Comparison of ENCODE assay signal across 35 cellular contexts in genomic region chr10:58954163-58954562, GRCh38.
"Had no signal": no experiment of that assay in that cellular context is flagged by ENCODE, and none has a peak within 500 bp of the region (broad histone marks: within the 10 kb centered on the region; RNA-seq: fewer than 3 reads in every experiment).

No MANE protein-coding gene starts in this region.

- H3K4me3 ChIP-seq: adrenal gland, body of pancreas, breast epithelium had no signal

- DNase-seq: activated B cell treated with CpG ODN at 0.5 μM for 24 hours; activated CD4-positive, alpha-beta memory T cell treated with anti-CD3 and anti-CD28 coated beads for 36 hours; activated CD4-positive, alpha-beta T cell treated with anti-CD3 and anti-CD28 coated beads for 4 hours; activated CD4-positive, alpha-beta T cell treated with anti-CD3 and anti-CD28 coated beads, Interleukin-2, amount 10 ng/mL, durations not matched to agents 24 days and 14 days; activated CD4-positive, alpha-beta T cell treated with anti-CD3 and anti-CD28 coated beads, Interleukin-2, amount 50 U/mL, for 1 hour; activated CD4-positive, alpha-beta T cell treated with anti-CD3 and anti-CD28 coated beads, Interleukin-2, amount 50 U/mL, for 4 hours; activated CD4-positive, CD25-positive, alpha-beta regulatory T cell treated with anti-CD3 and anti-CD28 coated beads, Interleukin-2, amount 50 U/mL, for 72 hours; activated CD8-positive, alpha-beta memory T cell treated with anti-CD3 and anti-CD28 coated beads, Interleukin-2, amount 50 U/mL, for 4 hours; activated CD8-positive, alpha-beta T cell treated with anti-CD3 and anti-CD28 coated beads for 36 hours; activated effector memory CD4-positive, alpha-beta T cell treated with anti-CD3 and anti-CD28 coated beads, Interleukin-2, amount 50 U/mL, for 16 hours; activated gamma-delta T cell treated with Interleukin-2 at 50 U/mL for 16 hours; activated naive CD4-positive, alpha-beta T cell; activated naive CD4-positive, alpha-beta T cell treated with anti-CD3 and anti-CD28 coated beads for 36 hours; activated naive CD4-positive, alpha-beta T cell treated with anti-CD3 and anti-CD28 coated beads, Interleukin-2, amount 50 U/mL, for 16 hours; activated naive CD8-positive, alpha-beta T cell treated with anti-CD3 and anti-CD28 coated beads for 36 hours; activated T-cell treated with anti-CD3 and anti-CD28 coated beads for 4 hours; activated T-cell treated with anti-CD3 and anti-CD28 coated beads, Interleukin-2, amount 50 U/mL, for 1 hour; activated T-cell treated with anti-CD3 and anti-CD28 coated beads, Interleukin-2, amount 50 U/mL, for 4 hours; activated T-cell treated with anti-CD3 and anti-CD28 coated beads, Interleukin-2, amount 50 U/mL, for 72 hours; adrenal gland; amniotic stem cell; aorta; body of pancreas; brain microvascular endothelial cell; central memory CD4-positive, alpha-beta T cell; T-helper 1 cell; T-helper 2 cell; T-helper 9 cell had no signal

- H3K4me1 Mint-ChIP-seq: activated B cell treated with CpG ODN at 0.5 μM for 24 hours; activated CD4-positive, alpha-beta T cell treated with anti-CD3 and anti-CD28 coated beads, Interleukin-2, amount 10 ng/mL, durations not matched to agents 24 days and 14 days; activated naive CD8-positive, alpha-beta T cell treated with anti-CD3 and anti-CD28 coated beads for 36 hours; activated T-helper 17 cell treated with anti-CD3 and anti-CD28 coated beads, Interleukin-2, amount 50 U/mL, for 72 hours had no signal

- H3K4me3 Mint-ChIP-seq: activated B cell treated with CpG ODN at 0.5 μM for 24 hours; activated CD4-positive, alpha-beta memory T cell treated with anti-CD3 and anti-CD28 coated beads for 36 hours; activated CD4-positive, alpha-beta T cell treated with anti-CD3 and anti-CD28 coated beads, Interleukin-2, amount 10 ng/mL, durations not matched to agents 24 days and 14 days; activated CD8-positive, alpha-beta T cell treated with anti-CD3 and anti-CD28 coated beads for 36 hours; activated naive CD4-positive, alpha-beta T cell treated with anti-CD3 and anti-CD28 coated beads for 36 hours; activated naive CD8-positive, alpha-beta T cell treated with anti-CD3 and anti-CD28 coated beads for 36 hours; activated T-cell treated with anti-CD3 and anti-CD28 coated beads, Interleukin-2, amount 50 U/mL, for 4 hours; activated T-cell treated with anti-CD3 and anti-CD28 coated beads, Interleukin-2, amount 50 U/mL, for 72 hours; activated T-helper 1 cell treated with anti-CD3 and anti-CD28 coated beads, Interleukin-12 subunit alpha, Interleukin-12 subunit beta, Interleukin-2, Interleukin-4 antibody, amounts not matched to agents 30 ng/mL and 10 ng/mL and 1 ng/mL, durations not matched to agents 14 hours and 24 hours and 36 hours; activated T-helper 17 cell treated with anti-CD3 and anti-CD28 coated beads, Interleukin-2, amount 50 U/mL, for 72 hours; T-helper 1 cell treated with Interleukin-12 subunit alpha and Interleukin-12 subunit beta and Interleukin-4 antibody, amounts not matched to agents 30 μg/mL and 1 μg/mL, for 36 hours; T-helper 2 cell treated with Interferon-gamma antibody and Interleukin-4, amounts not matched to agents 5 μg/mL and 100 μg/mL, for 36 hours had no signal

- H3K9me3 ChIP-seq: adrenal gland, body of pancreas, breast epithelium had no signal

- H3K9me3 Mint-ChIP-seq: activated B cell treated with CpG ODN at 0.5 μM for 24 hours; activated CD4-positive, alpha-beta memory T cell treated with anti-CD3 and anti-CD28 coated beads for 36 hours; activated CD4-positive, alpha-beta T cell treated with anti-CD3 and anti-CD28 coated beads, Interleukin-2, amount 10 ng/mL, durations not matched to agents 24 days and 14 days; activated CD8-positive, alpha-beta T cell treated with anti-CD3 and anti-CD28 coated beads for 36 hours; activated naive CD4-positive, alpha-beta T cell treated with anti-CD3 and anti-CD28 coated beads for 36 hours; activated naive CD8-positive, alpha-beta T cell treated with anti-CD3 and anti-CD28 coated beads for 36 hours; activated T-cell treated with anti-CD3 and anti-CD28 coated beads, Interleukin-2, amount 50 U/mL, for 4 hours; activated T-cell treated with anti-CD3 and anti-CD28 coated beads, Interleukin-2, amount 50 U/mL, for 72 hours; activated T-helper 1 cell treated with anti-CD3 and anti-CD28 coated beads, Interleukin-12 subunit alpha, Interleukin-12 subunit beta, Interleukin-2, Interleukin-4 antibody, amounts not matched to agents 30 ng/mL and 10 ng/mL and 1 ng/mL, durations not matched to agents 14 hours and 24 hours and 36 hours; activated T-helper 17 cell treated with anti-CD3 and anti-CD28 coated beads, Interleukin-2, amount 50 U/mL, for 72 hours; T-helper 1 cell treated with Interleukin-12 subunit alpha and Interleukin-12 subunit beta and Interleukin-4 antibody, amounts not matched to agents 30 μg/mL and 1 μg/mL, for 36 hours; T-helper 2 cell treated with Interferon-gamma antibody and Interleukin-4, amounts not matched to agents 5 μg/mL and 100 μg/mL, for 36 hours had no signal

- H3K36me3 Mint-ChIP-seq: activated CD4-positive, alpha-beta memory T cell treated with anti-CD3 and anti-CD28 coated beads for 36 hours; activated naive CD4-positive, alpha-beta T cell treated with anti-CD3 and anti-CD28 coated beads, Interleukin-2, amount 50 U/mL, for 72 hours; activated naive CD8-positive, alpha-beta T cell treated with anti-CD3 and anti-CD28 coated beads for 36 hours had no signal

- ATAC-seq: activated CD8-positive, alpha-beta T cell treated with anti-CD3 and anti-CD28 coated beads for 36 hours; activated naive CD4-positive, alpha-beta T cell treated with anti-CD3 and anti-CD28 coated beads, Interleukin-2, amount 50 U/mL, for 72 hours; activated T-cell treated with anti-CD3 and anti-CD28 coated beads, Interleukin-2, amount 50 U/mL, for 4 hours; activated T-cell treated with anti-CD3 and anti-CD28 coated beads, Interleukin-2, amount 50 U/mL, for 72 hours; activated T-helper 17 cell treated with anti-CD3 and anti-CD28 coated beads, Interleukin-2, amount 50 U/mL, for 72 hours; body of pancreas had no signal

- H3K27me3 Mint-ChIP-seq: activated CD4-positive, alpha-beta T cell treated with anti-CD3 and anti-CD28 coated beads, Interleukin-2, amount 10 ng/mL, durations not matched to agents 24 days and 14 days had no signal

- H3K4me1 ChIP-seq: breast epithelium had no signal

- H3K27ac Mint-ChIP-seq: activated B cell treated with CpG ODN at 0.5 μM for 24 hours; activated CD4-positive, alpha-beta memory T cell treated with anti-CD3 and anti-CD28 coated beads for 36 hours; activated CD4-positive, alpha-beta T cell treated with anti-CD3 and anti-CD28 coated beads, Interleukin-2, amount 10 ng/mL, durations not matched to agents 24 days and 14 days; activated CD8-positive, alpha-beta T cell treated with anti-CD3 and anti-CD28 coated beads for 36 hours; activated naive CD4-positive, alpha-beta T cell treated with anti-CD3 and anti-CD28 coated beads for 36 hours; activated naive CD4-positive, alpha-beta T cell treated with anti-CD3 and anti-CD28 coated beads, Interleukin-2, amount 50 U/mL, for 72 hours; activated naive CD8-positive, alpha-beta T cell treated with anti-CD3 and anti-CD28 coated beads for 36 hours; activated T-cell treated with anti-CD3 and anti-CD28 coated beads, Interleukin-2, amount 50 U/mL, for 72 hours; activated T-helper 1 cell treated with anti-CD3 and anti-CD28 coated beads, Interleukin-12 subunit alpha, Interleukin-12 subunit beta, Interleukin-2, Interleukin-4 antibody, amounts not matched to agents 30 ng/mL and 10 ng/mL and 1 ng/mL, durations not matched to agents 14 hours and 24 hours and 36 hours; activated T-helper 17 cell treated with anti-CD3 and anti-CD28 coated beads, Interleukin-2, amount 50 U/mL, for 72 hours; T-helper 1 cell treated with Interleukin-12 subunit alpha and Interleukin-12 subunit beta and Interleukin-4 antibody, amounts not matched to agents 30 μg/mL and 1 μg/mL, for 36 hours; T-helper 2 cell treated with Interferon-gamma antibody and Interleukin-4, amounts not matched to agents 5 μg/mL and 100 μg/mL, for 36 hours had no signal

- H3K36me3 ChIP-seq: adrenal gland, brain microvascular endothelial cell, breast epithelium had no signal

- H3K27ac ChIP-seq: body of pancreas, brain microvascular endothelial cell, VCaP had no signal

- H3K27me3 ChIP-seq: adrenal gland, body of pancreas, brain microvascular endothelial cell, breast epithelium had no signal
